In genomic region chr3:161069441-161070251, GRCh38 we compare ENCODE assay signal across 9 cellular contexts. TPM values are rescaled to one million over a fixed set of nuclear protein-coding genes. Genes with fewer than 3 reads are reported as not detected.
DNase-seq lines count a peak whose midpoint lies in the region; ATAC-seq and TF ChIP-seq lines count a peak whose summit lies in the region.
"Had no signal": no experiment of that assay in that cellular context is flagged by ENCODE, and none has a peak within 500 bp of the region (broad histone marks: within the 10 kb centered on the region; RNA-seq: fewer than 3 reads in every experiment).

No MANE protein-coding gene starts in this region.

- H3K36me3 Mint-ChIP-seq in progenitor cell of endocrine pancreas (ENCODE audit: insufficient read depth): peaks cover 2% of the 10 kb centered on the region

- H3K4me3 ChIP-seq in BJ (ENCODE audit: low read depth, low read length) (no peak overlapping the region), coronary artery (no peak overlapping the region)

- H3K27me3 ChIP-seq in BJ (ENCODE audit: control insufficient read depth, insufficient read depth, low read length): no peaks in the 10 kb centered on the region

- H3K9me3 Mint-ChIP-seq in progenitor cell of endocrine pancreas (ENCODE audit: low read depth): no peaks in the 10 kb centered on the region

- CTCF ChIA-PET in BJ (lab: Yijun Ruan, JAX): no interaction called here

- DNase-seq in BJ (ENCODE audit: low read depth) (peak; percentile 2), NCI-H69 (lab: John Stamatoyannopoulos, UW) (peak; percentile 69), coronary artery (ENCODE audit: low spot score) (no peak), omental fat pad (ENCODE audit: low spot score) (no peak), SK-N-DZ (ENCODE audit: low spot score) (no peak), progenitor cell of endocrine pancreas (ENCODE audit: low spot score, unreplicated experiment) (no peak)

- no peak overlapping the region for H3K4me3 Mint-ChIP-seq in progenitor cell of endocrine pancreas (ENCODE audit: low read depth)

- POLR2A ChIA-PET in BJ (lab: Charles Lee): interaction anchor here (0.6 kb wide), 1 partner anchor 53 kb away, joined by 3 read pairs; no protein-coding TSS in a partner anchor

- H3K27ac Mint-ChIP-seq in progenitor cell of endocrine pancreas: no peak overlapping the region

- no peaks in the 10 kb centered on the region for H3K36me3 ChIP-seq in BJ (ENCODE audit: control insufficient read depth, insufficient read depth, low read length)

- H3K4me1 Mint-ChIP-seq in progenitor cell of endocrine pancreas (ENCODE audit: low read depth): no peaks in the 10 kb centered on the region

- peak overlapping the region; percentile 47 to 61 for H3K27ac ChIP-seq in coronary artery
- H3K27ac ChIP-seq: KMS-11 had no signal

- peak; percentile 97 for ATAC-seq in GM18873 (IDR thresholded peaks at IDR 0.05; ENCODE audit: low FRiP score, unreplicated experiment)
- peak; percentile 94 for ATAC-seq in HG03039 (IDR thresholded peaks at IDR 0.05; ENCODE audit: unreplicated experiment)
- ATAC-seq in omental fat pad (ENCODE audit: low FRiP score): peak; percentile 53

- H3K27me3 Mint-ChIP-seq in progenitor cell of endocrine pancreas: no peaks in the 10 kb centered on the region

- no peak for TF ChIP-seq CTCF in BJ (IDR thresholded peaks at IDR 0.05; ENCODE audit: insufficient read depth, low read depth, low read length)
- no peak for TF ChIP-seq CTCF in coronary artery (IDR thresholded peaks at IDR 0.05)
- no peak for TF ChIP-seq CTCF in omental fat pad (IDR thresholded peaks at IDR 0.05)
- TF ChIP-seq CTCF in progenitor cell of endocrine pancreas (IDR thresholded peaks at IDR 0.05; ENCODE audit: unreplicated experiment): no peak

RNA-seq across cellular contexts. Expression of gene B3GALNT1, which starts 35.5 kb away (rescaled TPM):
- 17.9 and 18.9 TPM in 2 replicates for polyA plus RNA-seq in BJ (2011; rRNA removed)
- polyA minus RNA-seq in BJ (2011; rRNA and poly(A)+ RNA removed): 12.7 and 18.8 TPM in 2 replicates
- total RNA-seq in omental fat pad (10 to 100 TPM in 1 of 4 donors, 1 to 10 TPM in 3; 5.3 to 11.0 (median 6.6) TPM), progenitor cell of endocrine pancreas (20.9 and 22.6 TPM in 2 replicates)
- polyA plus RNA-seq in SK-N-DZ (2014; cell fraction: cytosol; rRNA removed): 52.4 and 55.7 TPM in 2 replicates
- 25.1 and 29.9 TPM in 2 replicates for polyA plus RNA-seq in SK-N-DZ (2014; cell fraction: nucleus; rRNA removed)

Comparison
In these comparisons a context has a peak if more than half of its experiments do, and no peak if none do; other contexts are left out.
1. DNase-seq: peak in BJ (single experiment) and NCI-H69 (single experiment); none in coronary artery (single experiment), omental fat pad (single experiment), SK-N-DZ (single experiment) and progenitor cell of endocrine pancreas (single experiment).
2. Peak in every context shown above with its lines, with median percentiles within 50 percentile points of each other: ATAC-seq.